Comparison of ENCODE assay signal across 21 cellular contexts in the genomic region with DNA sequence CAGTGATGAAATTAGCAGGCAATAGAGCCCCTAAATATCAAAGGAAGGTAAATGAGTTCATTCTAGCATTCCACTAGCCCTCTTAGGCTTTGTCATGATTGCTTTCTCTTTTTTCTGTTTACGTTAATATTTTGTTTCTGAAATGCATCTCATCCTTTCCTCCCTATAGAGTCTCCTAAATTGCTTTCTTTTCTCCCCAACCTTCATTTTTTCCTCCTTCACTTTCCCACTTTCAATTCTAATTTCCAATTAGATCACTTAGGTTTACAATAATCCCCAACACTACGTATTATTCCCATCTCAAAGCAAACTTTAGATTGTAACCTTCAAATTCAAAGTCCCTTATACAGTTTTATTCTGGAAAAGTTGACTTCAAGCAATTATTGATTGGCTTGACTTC.
A peak's percentile ranks its signal among the peaks of the same experiment; 100 is the strongest.
DNase-seq lines count a peak whose midpoint lies in the region; ATAC-seq and TF ChIP-seq lines count a peak whose summit lies in the region.
"Had no signal": no experiment of that assay in that cellular context is flagged by ENCODE, and none has a peak within 500 bp of the region (broad histone marks: within the 10 kb centered on the region; RNA-seq: fewer than 3 reads in every experiment).

No MANE protein-coding gene starts in this region.

- no peak overlapping the region for H3K4me2 ChIP-seq in hepatocyte
- H3K4me2 ChIP-seq: BLaER1, GM23338 had no signal

- H3K4me3 Mint-ChIP-seq in nephron progenitor cell: no peak overlapping the region
- H3K4me3 Mint-ChIP-seq: B cell; CD4-positive, CD25-positive, alpha-beta regulatory T cell; CD8-positive, alpha-beta T cell; GM23338; H9; HFFc6 had no signal

- intact Hi-C loops in left ventricle myocardium inferior (cut with micrococcal nuclease) (no loop called here), heart left ventricle (cut with DNase I) (no loop called here), gastrocnemius medialis (cut with DNase I; ENCODE audit: low total_unique reads) (no loop called here)

- in situ Hi-C loops in gastrocnemius medialis (cut with MboI; ENCODE audit: low sequenced_read_pairs in 4 of 4): no loop called here

- TF ChIP-seq POLR2A in heart left ventricle (IDR thresholded peaks at IDR 0.05) (no peak), gastrocnemius medialis (IDR thresholded peaks at IDR 0.05) (no peak)

- H3K9me3 ChIP-seq in left ventricle myocardium inferior (replicated peaks): no peaks in the 10 kb centered on the region
- no peaks in the 10 kb centered on the region for H3K9me3 ChIP-seq in heart left ventricle
- H3K9me3 ChIP-seq in gastrocnemius medialis: no peaks in the 10 kb centered on the region
- no peaks in the 10 kb centered on the region for H3K9me3 ChIP-seq in hepatocyte (ENCODE audit: low read depth)
- H3K9me3 ChIP-seq: BLaER1, Caco-2 had no signal

- peaks cover 3% of the 10 kb centered on the region for H3K27me3 Mint-ChIP-seq in nephron progenitor cell (ENCODE audit: low read depth, poor library complexity)
- H3K27me3 Mint-ChIP-seq: B cell had no signal

- H3K4me3 ChIP-seq in left ventricle myocardium inferior (no peak overlapping the region), heart left ventricle (no peak overlapping the region), gastrocnemius medialis (no peak overlapping the region), hepatocyte (no peak overlapping the region)
- H3K4me3 ChIP-seq: BLaER1, GM23338 had no signal

- no peaks in the 10 kb centered on the region for H4K20me1 ChIP-seq in hepatocyte (ENCODE audit: insufficient read depth, poor library complexity, severe bottlenecking)
- H4K20me1 ChIP-seq: BLaER1 had no signal

- H3K27me3 ChIP-seq in left ventricle myocardium inferior (ENCODE audit: low read depth): no peaks in the 10 kb centered on the region
- H3K27me3 ChIP-seq in heart left ventricle: no peaks in the 10 kb centered on the region
- no peaks in the 10 kb centered on the region for H3K27me3 ChIP-seq in gastrocnemius medialis
- H3K27me3 ChIP-seq in hepatocyte: no peaks in the 10 kb centered on the region
- H3K27me3 ChIP-seq: BLaER1 had no signal

- DNase-seq in left ventricle myocardium inferior (no peak), heart left ventricle (no peak), nephron progenitor cell (no peak), gastrocnemius medialis (no peak), hepatocyte (ENCODE audit: low spot score) (no peak), kidney glomerular epithelial cell (lab: John Stamatoyannopoulos, UW) (no peak), NCI-H2107 treated with DMSO at 0.1 percent for 48 hours (lab: John Stamatoyannopoulos, UW; ENCODE audit: unreplicated experiment) (no peak)
- DNase-seq: Caco-2; CD4-positive, CD25-positive, alpha-beta regulatory T cell; CD8-positive, alpha-beta T cell; DMS153; DND-41; H9; HFFc6 had no signal

- no peak for ATAC-seq in heart left ventricle
- ATAC-seq in gastrocnemius medialis: no peak
- no peak for ATAC-seq in esophagus mucosa
- ATAC-seq: CD8-positive, alpha-beta T cell; GM23338; HCT116 had no signal

- H3K9me2 ChIP-seq in hepatocyte (replicated peaks; ENCODE audit: insufficient read depth): no peaks in the 10 kb centered on the region

- peak overlapping the region; percentile 50 for H3K27ac Mint-ChIP-seq in nephron progenitor cell
- H3K27ac Mint-ChIP-seq: B cell; CD4-positive, CD25-positive, alpha-beta regulatory T cell; CD8-positive, alpha-beta T cell; GM23338; H9; HFFc6 had no signal

- TF ChIP-seq CTCF in left ventricle myocardium inferior (IDR thresholded peaks at IDR 0.05; ENCODE audit: borderline replicate concordance): no peak
- TF ChIP-seq CTCF in heart left ventricle (IDR thresholded peaks at IDR 0.05): no peak
- TF ChIP-seq CTCF in nephron progenitor cell (IDR thresholded peaks at IDR 0.05): no peak
- no peak for TF ChIP-seq CTCF in gastrocnemius medialis (IDR thresholded peaks at IDR 0.05 in 4 of 5, conservative IDR thresholded peaks at IDR 0.05 in 1 of 5)
- no peak for TF ChIP-seq CTCF in hepatocyte (IDR thresholded peaks at IDR 0.05; ENCODE audit: poor library complexity)

- H3K36me3 Mint-ChIP-seq in nephron progenitor cell (ENCODE audit: low read depth): peaks cover 12% of the 10 kb centered on the region
- H3K36me3 Mint-ChIP-seq: CD4-positive, CD25-positive, alpha-beta regulatory T cell; CD8-positive, alpha-beta T cell had no signal

- 96 to 100% (median 100%) methylated on average over 2 of the region's 2 CpGs for WGBS in heart left ventricle, 4 donors
- 99% methylated on average over 2 of the region's 2 CpGs for WGBS in hepatocyte (ENCODE audit: low lambda C conversion rate, missing lambda C conversion rate)

- H3K79me2 ChIP-seq in hepatocyte: no peaks in the 10 kb centered on the region

- H2AFZ ChIP-seq in hepatocyte: no peak overlapping the region
- H2AFZ ChIP-seq: GM23338 had no signal

- H3K4me1 ChIP-seq in left ventricle myocardium inferior: peaks cover 42% of the 10 kb centered on the region
- peaks cover 0 to 17% (median 1%) of the 10 kb centered on the region in 12 donors for H3K4me1 ChIP-seq in heart left ventricle
- peaks cover 57 to 72% of the 10 kb centered on the region in 2 donors for H3K4me1 ChIP-seq in gastrocnemius medialis
- H3K4me1 ChIP-seq in hepatocyte (ENCODE audit: insufficient read depth): no peaks in the 10 kb centered on the region
- H3K4me1 ChIP-seq: Caco-2 had no signal

- peaks cover 53% of the 10 kb centered on the region for H3K4me1 Mint-ChIP-seq in nephron progenitor cell
- H3K4me1 Mint-ChIP-seq: CD4-positive, CD25-positive, alpha-beta regulatory T cell; GM23338; H9 had no signal

- H3K9me3 Mint-ChIP-seq in nephron progenitor cell: peaks cover 11% of the 10 kb centered on the region
- H3K9me3 Mint-ChIP-seq: CD4-positive, CD25-positive, alpha-beta regulatory T cell; CD8-positive, alpha-beta T cell; HFFc6 had no signal

- H3K36me3 ChIP-seq in left ventricle myocardium inferior (no peaks in the 10 kb centered on the region), heart left ventricle (no peaks in the 10 kb centered on the region), gastrocnemius medialis (no peaks in the 10 kb centered on the region), hepatocyte (replicated peaks; ENCODE audit: insufficient read depth, low read depth) (no peaks in the 10 kb centered on the region)
- H3K36me3 ChIP-seq: BLaER1 had no signal

- H3K27ac ChIP-seq in left ventricle myocardium inferior (replicated peaks) (peak overlapping the region; percentile 83), heart left ventricle (peak overlapping the region in 2 of 12 donors; percentile 63 to 65), gastrocnemius medialis (peak overlapping the region; percentile 81 to 89 (median 84)), hepatocyte (no peak overlapping the region)
- H3K27ac ChIP-seq: 22Rv1, BLaER1, C4-2B had no signal
